In the genomic region with DNA sequence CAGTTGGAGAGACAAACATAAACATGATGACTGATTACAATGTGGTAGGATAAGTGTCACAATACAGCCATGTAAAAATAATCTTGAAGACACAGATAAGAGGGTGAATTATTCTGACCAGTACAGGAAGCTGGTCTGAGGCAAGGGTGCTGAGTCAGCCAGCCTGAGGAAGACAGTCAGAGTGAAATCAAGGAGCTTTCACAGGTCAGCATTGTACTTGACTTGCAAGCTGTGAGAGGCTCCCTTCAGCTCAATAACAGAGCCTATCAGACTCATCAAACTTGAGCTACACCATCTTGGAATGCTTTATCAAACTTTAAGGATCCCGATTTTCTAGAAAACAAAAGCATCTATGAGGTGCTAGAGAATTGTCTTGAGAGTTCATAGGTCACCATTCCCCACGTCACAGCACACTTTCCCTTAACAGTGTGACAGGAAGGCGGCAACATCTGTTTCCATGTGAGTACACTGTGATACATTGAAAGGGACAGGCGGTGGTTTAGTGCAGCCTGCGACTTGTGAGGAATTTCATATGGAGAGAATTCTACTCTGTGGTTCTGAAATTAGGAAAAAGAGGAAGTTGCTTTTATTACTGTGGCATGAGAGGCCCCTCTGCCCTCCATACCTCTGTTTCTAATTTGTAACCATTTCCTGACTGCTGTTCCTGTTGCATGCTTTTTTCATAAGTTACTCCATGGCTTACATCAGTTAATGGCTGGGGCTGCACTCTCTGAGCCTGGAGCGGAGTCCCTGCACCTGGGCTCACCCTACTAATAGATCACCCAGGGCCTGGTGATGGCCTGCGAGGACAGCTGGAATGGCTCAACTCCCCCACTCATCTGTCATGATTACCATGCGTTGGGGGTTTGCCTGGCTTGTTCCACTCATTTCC, we compare ENCODE assay signal across 8 cellular contexts.
DNase-seq lines count a peak whose midpoint lies in the region; ATAC-seq, FAIRE-seq and TF ChIP-seq lines count a peak whose summit lies in the region.

No MANE protein-coding gene starts in this region.

- peak overlapping the region; percentile 2; the same call in 1 of the 2 replicates for H3K4me3 ChIP-seq in HL-60 (replicated peaks; ENCODE audit: insufficient read depth, low read length)
- H3K4me3 ChIP-seq in bronchial epithelial cell (ENCODE audit: low read depth, low read length): no peak overlapping the region

- in situ Hi-C loops in G401 (cut with HindIII; ENCODE audit: low sequenced_read_pairs): no loop called here

- peak overlapping the region; percentile 86 for H3K27ac ChIP-seq in HL-60 (replicated peaks)

- no peaks in the 10 kb centered on the region for H3K36me3 ChIP-seq in bronchial epithelial cell (ENCODE audit: control insufficient read depth, insufficient read depth, low read length)

- ATAC-seq in GM21423 (IDR thresholded peaks at IDR 0.05; ENCODE audit: unreplicated experiment): peak; percentile 76

- TF ChIP-seq CTCF in HL-60 (IDR thresholded peaks at IDR 0.05; ENCODE audit: insufficient read depth, low read length): no peak
- TF ChIP-seq CTCF in bronchial epithelial cell (IDR thresholded peaks at IDR 0.05; ENCODE audit: insufficient read depth, low read length, severe bottlenecking): no peak

- peak; percentile 82 for FAIRE-seq in bronchial epithelial cell (lab: Jason Lieb, UNC)

- H3K27me3 ChIP-seq in HL-60 (ENCODE audit: insufficient read depth, poor library complexity, severe bottlenecking) (no peaks in the 10 kb centered on the region), bronchial epithelial cell (ENCODE audit: control insufficient read depth, insufficient read depth, low read length) (no peaks in the 10 kb centered on the region)

- DNase-seq in CMK (ENCODE audit: low read depth) (peak; percentile 71), HL-60 (ENCODE audit: low read depth in 1 of 2, low spot score in 1 of 2) (peak; percentile 84 to 90), bronchial epithelial cell (ENCODE audit: low read depth) (peak; percentile 73), retina (peak; percentile 20), NCI-H774 (lab: John Stamatoyannopoulos, UW) (no peak), G401 (ENCODE audit: low spot score) (no peak)
- DNase-seq in activated CD4-positive, CD25-positive, alpha-beta regulatory T cell treated with anti-CD3 and anti-CD28 coated beads, Interleukin-2, amount 50 U/mL, for 72 hours: no peak

Comparison
In these comparisons a context has a peak if more than half of its experiments do, and no peak if none do; other contexts are left out.
1. DNase-seq: peak in CMK (single experiment), HL-60 (2 of 2), bronchial epithelial cell (single experiment) and retina (single experiment); none in NCI-H774 (single experiment), G401 (single experiment) and activated CD4-positive, CD25-positive, alpha-beta regulatory T cell treated with anti-CD3 and anti-CD28 coated beads, Interleukin-2, amount 50 U/mL, for 72 hours (single experiment).